Comparison of ENCODE assay signal across 1 cellular context in the genomic region with DNA sequence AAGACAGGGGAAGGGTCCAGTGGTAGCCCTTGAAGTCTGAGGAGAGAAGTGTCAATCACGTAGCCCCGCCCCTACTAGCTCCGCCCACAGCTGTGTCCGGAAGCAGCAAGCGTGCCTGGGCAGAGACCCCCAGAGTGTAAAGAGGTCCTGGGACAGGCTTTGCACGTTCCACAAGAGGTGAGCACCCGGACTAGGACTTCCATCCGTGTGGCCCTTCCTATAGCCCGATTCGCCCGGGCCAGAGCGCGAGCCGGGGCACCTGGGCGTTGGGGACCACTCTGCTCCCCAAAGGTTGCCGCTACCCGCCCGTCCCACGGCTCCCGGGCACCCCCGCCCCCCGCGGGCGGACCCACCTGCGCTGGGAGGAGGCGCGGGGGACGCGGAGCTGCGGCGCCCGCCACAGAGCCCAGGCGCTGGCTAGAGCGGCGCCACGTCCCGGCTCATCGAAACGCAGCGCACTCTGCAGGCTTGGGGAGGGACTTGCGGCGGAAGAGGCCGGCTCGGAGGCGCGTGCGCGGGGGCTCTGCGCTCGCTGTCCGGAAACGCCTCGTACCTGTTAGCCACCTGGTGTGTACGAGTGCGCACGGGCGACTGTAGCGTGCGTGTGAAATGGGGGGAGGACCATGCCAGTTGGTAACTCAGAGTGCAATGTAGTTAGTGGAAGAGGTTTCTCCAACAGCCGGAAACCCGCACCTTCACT.
TF ChIP-seq lines count a peak whose summit lies in the region.

Gene RABGGTA, minus strand, starts transcription at position 464 of the 700 bp plus-strand sequence. CDS start 482 bp downstream, outside the sequence.

TF ChIP-seq in K562, 482 proteins besides CTCF, POLR2A, EP300 and RAD21 (continued from another document and continues in another):
- TF ChIP-seq, protein P1, sequence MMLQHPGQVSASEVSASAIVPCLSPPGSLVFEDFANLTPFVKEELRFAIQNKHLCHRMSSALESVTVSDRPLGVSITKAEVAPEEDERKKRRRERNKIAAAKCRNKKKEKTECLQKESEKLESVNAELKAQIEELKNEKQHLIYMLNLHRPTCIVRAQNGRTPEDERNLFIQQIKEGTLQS (IDR thresholded peaks at IDR 0.05), result no peak
- TF ChIP-seq, protein P1 (CRISPR knock-in tag; conservative IDR thresholded peaks at IDR 0.05), result no peak
- TF ChIP-seq THRAP3 (IDR thresholded peaks at IDR 0.05; ENCODE audit: borderline replicate concordance), result no peak
- TF ChIP-seq DMBX1 (CRISPR knock-in tag; IDR thresholded peaks at IDR 0.05; ENCODE audit: borderline replicate concordance), result no peak
- TF ChIP-seq ZNF263 (CRISPR knock-in tag; IDR thresholded peaks at IDR 0.05; ENCODE audit: borderline replicate concordance), result peak; percentile 18; the same call in 1 of the 2 replicates
- TF ChIP-seq PCBP2 (IDR thresholded peaks at IDR 0.05; ENCODE audit: low read depth, low read length, poor library complexity, severe bottlenecking), result no peak
- TF ChIP-seq PYGO2 (tag; IDR thresholded peaks at IDR 0.05), result no peak
- TF ChIP-seq E2F3 (CRISPR knock-in tag; IDR thresholded peaks at IDR 0.05), result no peak
- TF ChIP-seq, protein P2, sequence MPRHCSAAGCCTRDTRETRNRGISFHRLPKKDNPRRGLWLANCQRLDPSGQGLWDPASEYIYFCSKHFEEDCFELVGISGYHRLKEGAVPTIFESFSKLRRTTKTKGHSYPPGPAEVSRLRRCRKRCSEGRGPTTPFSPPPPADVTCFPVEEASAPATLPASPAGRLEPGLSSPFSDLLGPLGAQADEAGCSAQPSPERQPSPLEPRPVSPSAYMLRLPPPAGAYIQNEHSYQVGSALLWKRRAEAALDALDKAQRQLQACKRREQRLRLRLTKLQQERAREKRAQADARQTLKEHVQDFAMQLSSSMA (CRISPR knock-in tag; IDR thresholded peaks at IDR 0.05), result no peak
- no peak for TF ChIP-seq ZBTB1 (CRISPR knock-in tag; IDR thresholded peaks at IDR 0.05; ENCODE audit: borderline replicate concordance, low read depth)
- TF ChIP-seq, protein P3, sequence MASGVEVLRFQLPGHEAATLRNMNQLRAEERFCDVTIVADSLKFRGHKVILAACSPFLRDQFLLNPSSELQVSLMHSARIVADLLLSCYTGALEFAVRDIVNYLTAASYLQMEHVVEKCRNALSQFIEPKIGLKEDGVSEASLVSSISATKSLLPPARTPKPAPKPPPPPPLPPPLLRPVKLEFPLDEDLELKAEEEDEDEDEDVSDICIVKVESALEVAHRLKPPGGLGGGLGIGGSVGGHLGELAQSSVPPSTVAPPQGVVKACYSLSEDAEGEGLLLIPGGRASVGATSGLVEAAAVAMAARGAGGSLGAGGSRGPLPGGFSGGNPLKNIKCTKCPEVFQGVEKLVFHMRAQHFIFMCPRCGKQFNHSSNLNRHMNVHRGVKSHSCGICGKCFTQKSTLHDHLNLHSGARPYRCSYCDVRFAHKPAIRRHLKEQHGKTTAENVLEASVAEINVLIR (CRISPR knock-in tag; IDR thresholded peaks at IDR 0.05), result no peak
- TF ChIP-seq SRSF9 (IDR thresholded peaks at IDR 0.05; ENCODE audit: borderline replicate concordance, low read depth, low read length), result no peak
- TF ChIP-seq ZNF639 (CRISPR knock-in tag; conservative IDR thresholded peaks at IDR 0.05 in 1 of 2, IDR thresholded peaks at IDR 0.05 in 1 of 2), result peak in 1 of 2 experiments; percentile 62; a peak in 1 of 4 replicates
- no peak for TF ChIP-seq IRF2 (CRISPR knock-in tag; IDR thresholded peaks at IDR 0.05)
- TF ChIP-seq NRF1 (conservative IDR thresholded peaks at IDR 0.05 in 1 of 2, IDR thresholded peaks at IDR 0.05 in 1 of 2), result peak; percentile 95 to 96
- no peak for TF ChIP-seq ZNF740 (CRISPR knock-in tag; IDR thresholded peaks at IDR 0.05)
- no peak for TF ChIP-seq ZNF740 (tag; IDR thresholded peaks at IDR 0.05)
- no peak for TF ChIP-seq RBM25 (IDR thresholded peaks at IDR 0.05; ENCODE audit: low read depth, low read length, severe bottlenecking)
- peak; percentile 82; the same call in 1 of the 2 replicates for TF ChIP-seq CTBP1 (IDR thresholded peaks at IDR 0.05; ENCODE audit: borderline replicate concordance)
- TF ChIP-seq CBFB (CRISPR knock-in tag; IDR thresholded peaks at IDR 0.05), result no peak
- TF ChIP-seq, protein P4, sequence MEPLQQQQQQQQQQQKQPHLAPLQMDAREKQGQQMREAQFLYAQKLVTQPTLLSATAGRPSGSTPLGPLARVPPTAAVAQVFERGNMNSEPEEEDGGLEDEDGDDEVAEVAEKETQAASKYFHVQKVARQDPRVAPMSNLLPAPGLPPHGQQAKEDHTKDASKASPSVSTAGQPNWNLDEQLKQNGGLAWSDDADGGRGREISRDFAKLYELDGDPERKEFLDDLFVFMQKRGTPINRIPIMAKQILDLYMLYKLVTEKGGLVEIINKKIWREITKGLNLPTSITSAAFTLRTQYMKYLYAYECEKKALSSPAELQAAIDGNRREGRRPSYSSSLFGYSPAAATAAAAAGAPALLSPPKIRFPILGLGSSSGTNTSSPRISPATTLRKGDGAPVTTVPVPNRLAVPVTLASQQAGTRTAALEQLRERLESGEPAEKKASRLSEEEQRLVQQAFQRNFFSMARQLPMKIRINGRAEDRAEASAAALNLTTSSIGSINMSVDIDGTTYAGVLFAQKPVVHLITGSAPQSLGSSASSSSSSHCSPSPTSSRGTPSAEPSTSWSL (CRISPR knock-in tag; IDR thresholded peaks at IDR 0.05; ENCODE audit: borderline replicate concordance), result no peak
- no peak for TF ChIP-seq TAF7 (tag; IDR thresholded peaks at IDR 0.05)
- TF ChIP-seq ZBTB8A (IDR thresholded peaks at IDR 0.05; ENCODE audit: partially characterized antibody), result no peak
- TF ChIP-seq MCM7 (IDR thresholded peaks at IDR 0.05), result no peak
- TF ChIP-seq ARID3A (IDR thresholded peaks at IDR 0.05; ENCODE audit: borderline replicate concordance, low read depth, low read length), result no peak
- TF ChIP-seq XRCC3 (IDR thresholded peaks at IDR 0.05), result no peak
- no peak for TF ChIP-seq SMARCA5 (IDR thresholded peaks at IDR 0.05)
- TF ChIP-seq NCOA2 (IDR thresholded peaks at IDR 0.05; ENCODE audit: partially characterized antibody in 2 of 2), result no peak
- TF ChIP-seq ZZZ3 (IDR thresholded peaks at IDR 0.05), result no peak
- no peak for TF ChIP-seq ATF1 (CRISPR knock-in tag; IDR thresholded peaks at IDR 0.05)
- peak; percentile 74 for TF ChIP-seq ATF1 (tag; IDR thresholded peaks at IDR 0.05)
- no peak for TF ChIP-seq SLC30A9 (CRISPR knock-in tag; IDR thresholded peaks at IDR 0.05)
- TF ChIP-seq FOXJ2 (tag; IDR thresholded peaks at IDR 0.05), result no peak
- TF ChIP-seq ZNF583 (CRISPR knock-in tag; IDR thresholded peaks at IDR 0.05), result no peak
- no peak for TF ChIP-seq BCOR (IDR thresholded peaks at IDR 0.05)
- TF ChIP-seq TSC22D4 (tag; IDR thresholded peaks at IDR 0.05), result no peak
- no peak for TF ChIP-seq HNRNPH1 (optimal IDR thresholded peaks at IDR 0.05; ENCODE audit: low read depth, low read length)
- no peak for TF ChIP-seq SAFB (IDR thresholded peaks at IDR 0.05; ENCODE audit: borderline replicate concordance, low read depth, low read length)
- 0 out of 4 replicates have a peak, but pooled peaks of 1 of the 2 experiments have one; percentile 63 for TF ChIP-seq BCLAF1 (IDR thresholded peaks at IDR 0.05; ENCODE audit: borderline replicate concordance in 1 of 2, control insufficient read depth in 1 of 2, low read depth in 2 of 2, low read length in 1 of 2)
- TF ChIP-seq ZNF764 (CRISPR knock-in tag; IDR thresholded peaks at IDR 0.05; ENCODE audit: low read depth), result no peak
- TF ChIP-seq, protein P5, sequence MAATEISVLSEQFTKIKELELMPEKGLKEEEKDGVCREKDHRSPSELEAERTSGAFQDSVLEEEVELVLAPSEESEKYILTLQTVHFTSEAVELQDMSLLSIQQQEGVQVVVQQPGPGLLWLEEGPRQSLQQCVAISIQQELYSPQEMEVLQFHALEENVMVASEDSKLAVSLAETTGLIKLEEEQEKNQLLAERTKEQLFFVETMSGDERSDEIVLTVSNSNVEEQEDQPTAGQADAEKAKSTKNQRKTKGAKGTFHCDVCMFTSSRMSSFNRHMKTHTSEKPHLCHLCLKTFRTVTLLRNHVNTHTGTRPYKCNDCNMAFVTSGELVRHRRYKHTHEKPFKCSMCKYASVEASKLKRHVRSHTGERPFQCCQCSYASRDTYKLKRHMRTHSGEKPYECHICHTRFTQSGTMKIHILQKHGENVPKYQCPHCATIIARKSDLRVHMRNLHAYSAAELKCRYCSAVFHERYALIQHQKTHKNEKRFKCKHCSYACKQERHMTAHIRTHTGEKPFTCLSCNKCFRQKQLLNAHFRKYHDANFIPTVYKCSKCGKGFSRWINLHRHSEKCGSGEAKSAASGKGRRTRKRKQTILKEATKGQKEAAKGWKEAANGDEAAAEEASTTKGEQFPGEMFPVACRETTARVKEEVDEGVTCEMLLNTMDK (IDR thresholded peaks at IDR 0.05; ENCODE audit: borderline replicate concordance, insufficient read depth, low read depth, low read length, poor library complexity, severe bottlenecking), result peak; percentile 96
- no peak for TF ChIP-seq PURB (CRISPR knock-in tag; IDR thresholded peaks at IDR 0.05; ENCODE audit: low read depth)
- no peak for TF ChIP-seq HMG20A (CRISPR knock-in tag; conservative IDR thresholded peaks at IDR 0.05)
- TF ChIP-seq NR4A1 (CRISPR knock-in tag; IDR thresholded peaks at IDR 0.05), result no peak
- no peak for TF ChIP-seq NR4A1 (tag; IDR thresholded peaks at IDR 0.05)
- peak; percentile 73 to 83 for TF ChIP-seq MNT (conservative IDR thresholded peaks at IDR 0.05)
- no peak; the same call in none of the 2 replicates for TF ChIP-seq POLR2H (tag; IDR thresholded peaks at IDR 0.05; ENCODE audit: low read depth)
- TF ChIP-seq JUND (IDR thresholded peaks at IDR 0.05; ENCODE audit: borderline replicate concordance, low read depth, low read length), result peak; percentile 63; the same call in 1 of the 2 replicates
- TF ChIP-seq JUND (tag; IDR thresholded peaks at IDR 0.05; ENCODE audit: borderline replicate concordance, low read depth, low read length), result no peak; the same call in 2 of the 3 replicates
- peak; percentile 97 for TF ChIP-seq SP2 (IDR thresholded peaks at IDR 0.05; ENCODE audit: extremely low read depth, low read depth, low read length, poor library complexity, severe bottlenecking)
- TF ChIP-seq SRF (CRISPR knock-in tag; IDR thresholded peaks at IDR 0.05), result no peak
